8 cellular contexts compared by ENCODE assay signal in the genomic region with DNA sequence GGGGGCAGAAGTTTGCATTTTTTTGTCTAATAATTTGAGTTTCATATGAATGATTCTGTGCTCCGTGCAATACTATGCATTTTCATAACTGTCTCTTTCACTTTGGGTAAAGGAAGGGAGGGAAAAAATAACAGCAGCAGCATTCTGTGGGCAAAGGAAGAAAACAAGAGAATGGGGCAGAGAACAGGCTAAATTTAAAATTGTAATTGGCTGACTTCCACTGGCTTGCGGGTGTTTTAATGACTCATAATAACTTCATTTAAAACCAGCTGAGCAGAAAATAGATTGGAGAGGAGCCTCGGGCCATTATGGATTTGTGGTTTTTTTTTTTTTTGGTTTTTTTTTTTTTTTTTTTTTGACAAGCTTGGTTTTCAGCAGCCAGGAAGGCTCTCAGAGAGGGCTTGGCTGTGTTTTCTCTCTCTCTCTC.
A peak's percentile ranks its signal among the peaks of the same experiment; 100 is the strongest.
DNase-seq lines count a peak whose midpoint lies in the region; ATAC-seq and TF ChIP-seq lines count a peak whose summit lies in the region.

No MANE protein-coding gene starts in this region.

- intact Hi-C loops in vagina (cut with DNase I): loop anchor here (10.0 kb wide), 1 partner anchor 88 kb away; no protein-coding TSS in a partner anchor

- no peaks in the 10 kb centered on the region for H3K9me3 ChIP-seq in vagina

- H3K4me3 Mint-ChIP-seq in IgD-negative memory B cell (peak overlapping the region in 2 of 4 donors; percentile 53 to 81), chondrocyte (ENCODE audit: unreplicated experiment) (peak overlapping the region; percentile 14)

- H3K27ac Mint-ChIP-seq in IgD-negative memory B cell: peak overlapping the region in 2 of 3 donors; percentile 72 to 92
- H3K27ac Mint-ChIP-seq in chondrocyte (ENCODE audit: unreplicated experiment): peak overlapping the region; percentile 75

- no peak for ATAC-seq in HG03159 (IDR thresholded peaks at IDR 0.05; ENCODE audit: unreplicated experiment)
- ATAC-seq in HG02884 (IDR thresholded peaks at IDR 0.05; ENCODE audit: unreplicated experiment): no peak

- H3K4me1 Mint-ChIP-seq in IgD-negative memory B cell: peaks cover 16 to 41% (median 36%) of the 10 kb centered on the region in 3 donors
- H3K4me1 Mint-ChIP-seq in chondrocyte (ENCODE audit: low read depth): peaks cover 96% of the 10 kb centered on the region

- H3K4me3 ChIP-seq in vagina: no peak overlapping the region

- DNase-seq in AG08396 (ENCODE audit: low spot score) (peak; percentile 43), chondrocyte (ENCODE audit: low spot score) (no peak), midbrain (lab: John Stamatoyannopoulos, UW) (peak; percentile 73), vagina (ENCODE audit: extremely low spot score in 2 of 2) (no peak)

- H3K36me3 Mint-ChIP-seq in IgD-negative memory B cell: peaks cover 4% of the 10 kb centered on the region
- peaks cover 1% of the 10 kb centered on the region for H3K36me3 Mint-ChIP-seq in chondrocyte (ENCODE audit: low read depth)

- H3K9me3 Mint-ChIP-seq in IgD-negative memory B cell (no peaks in the 10 kb centered on the region), chondrocyte (ENCODE audit: low read depth) (no peaks in the 10 kb centered on the region)

- H3K27ac ChIP-seq in vagina: peak overlapping the region; percentile 95

- TF ChIP-seq CTCF in chondrocyte (IDR thresholded peaks at IDR 0.05) (no peak), vagina (IDR thresholded peaks at IDR 0.05) (no peak)

- H3K4me1 ChIP-seq in vagina: peaks cover 96% of the 10 kb centered on the region

- peaks cover 8% of the 10 kb centered on the region for H3K27me3 Mint-ChIP-seq in IgD-negative memory B cell
- H3K27me3 Mint-ChIP-seq in chondrocyte (ENCODE audit: low read depth): no peaks in the 10 kb centered on the region

- H3K27me3 ChIP-seq in vagina: no peaks in the 10 kb centered on the region

- H3K36me3 ChIP-seq in vagina: no peaks in the 10 kb centered on the region

- no peak for TF ChIP-seq POLR2A in vagina (IDR thresholded peaks at IDR 0.05)

TF ChIP-seq in PFSK-1, 5 proteins besides CTCF, POLR2A, EP300 and RAD21:
- peak; percentile 56; the same call in 1 of the 2 replicates for TF ChIP-seq TAF1 (IDR thresholded peaks at IDR 0.05; ENCODE audit: borderline replicate concordance, insufficient read depth, low read length)
- TF ChIP-seq SIN3A (IDR thresholded peaks at IDR 0.05; ENCODE audit: borderline replicate concordance, insufficient read depth, low read length): peak; percentile 79; the same call in 1 of the 2 replicates
- TF ChIP-seq FOXP2 (optimal IDR thresholded peaks at IDR 0.05; ENCODE audit: borderline replicate concordance, extremely low read depth, extremely low read length, insufficient read depth): no peak
- peak; percentile 59; the same call in 1 of the 2 replicates for TF ChIP-seq POLR2AphosphoS5 (IDR thresholded peaks at IDR 0.05; ENCODE audit: low read depth, low read length)
- TF ChIP-seq, protein P1, sequence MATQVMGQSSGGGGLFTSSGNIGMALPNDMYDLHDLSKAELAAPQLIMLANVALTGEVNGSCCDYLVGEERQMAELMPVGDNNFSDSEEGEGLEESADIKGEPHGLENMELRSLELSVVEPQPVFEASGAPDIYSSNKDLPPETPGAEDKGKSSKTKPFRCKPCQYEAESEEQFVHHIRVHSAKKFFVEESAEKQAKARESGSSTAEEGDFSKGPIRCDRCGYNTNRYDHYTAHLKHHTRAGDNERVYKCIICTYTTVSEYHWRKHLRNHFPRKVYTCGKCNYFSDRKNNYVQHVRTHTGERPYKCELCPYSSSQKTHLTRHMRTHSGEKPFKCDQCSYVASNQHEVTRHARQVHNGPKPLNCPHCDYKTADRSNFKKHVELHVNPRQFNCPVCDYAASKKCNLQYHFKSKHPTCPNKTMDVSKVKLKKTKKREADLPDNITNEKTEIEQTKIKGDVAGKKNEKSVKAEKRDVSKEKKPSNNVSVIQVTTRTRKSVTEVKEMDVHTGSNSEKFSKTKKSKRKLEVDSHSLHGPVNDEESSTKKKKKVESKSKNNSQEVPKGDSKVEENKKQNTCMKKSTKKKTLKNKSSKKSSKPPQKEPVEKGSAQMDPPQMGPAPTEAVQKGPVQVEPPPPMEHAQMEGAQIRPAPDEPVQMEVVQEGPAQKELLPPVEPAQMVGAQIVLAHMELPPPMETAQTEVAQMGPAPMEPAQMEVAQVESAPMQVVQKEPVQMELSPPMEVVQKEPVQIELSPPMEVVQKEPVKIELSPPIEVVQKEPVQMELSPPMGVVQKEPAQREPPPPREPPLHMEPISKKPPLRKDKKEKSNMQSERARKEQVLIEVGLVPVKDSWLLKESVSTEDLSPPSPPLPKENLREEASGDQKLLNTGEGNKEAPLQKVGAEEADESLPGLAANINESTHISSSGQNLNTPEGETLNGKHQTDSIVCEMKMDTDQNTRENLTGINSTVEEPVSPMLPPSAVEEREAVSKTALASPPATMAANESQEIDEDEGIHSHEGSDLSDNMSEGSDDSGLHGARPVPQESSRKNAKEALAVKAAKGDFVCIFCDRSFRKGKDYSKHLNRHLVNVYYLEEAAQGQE (IDR thresholded peaks at IDR 0.05; ENCODE audit: insufficient read depth in 1 of 2, low read depth in 2 of 2, low read length in 2 of 2): peak in 1 of 2 experiments; percentile 73; a peak in 1 of 4 replicates

Comparison
In these comparisons a context has a peak if more than half of its experiments do, and no peak if none do; other contexts are left out.
1. DNase-seq: peak in AG08396 (single experiment) and midbrain (single experiment); none in chondrocyte (single experiment) and vagina (0 of 2).